ENCODE assay signal across 1 cellular context in genomic region chr19:46202426-46202825, GRCh38.
TF ChIP-seq lines count a peak whose summit lies in the region.

No MANE protein-coding gene starts in this region.

TF ChIP-seq in HCT116, 20 proteins besides CTCF, POLR2A, EP300 and RAD21 (continued from another document):
- TF ChIP-seq, protein P1, sequence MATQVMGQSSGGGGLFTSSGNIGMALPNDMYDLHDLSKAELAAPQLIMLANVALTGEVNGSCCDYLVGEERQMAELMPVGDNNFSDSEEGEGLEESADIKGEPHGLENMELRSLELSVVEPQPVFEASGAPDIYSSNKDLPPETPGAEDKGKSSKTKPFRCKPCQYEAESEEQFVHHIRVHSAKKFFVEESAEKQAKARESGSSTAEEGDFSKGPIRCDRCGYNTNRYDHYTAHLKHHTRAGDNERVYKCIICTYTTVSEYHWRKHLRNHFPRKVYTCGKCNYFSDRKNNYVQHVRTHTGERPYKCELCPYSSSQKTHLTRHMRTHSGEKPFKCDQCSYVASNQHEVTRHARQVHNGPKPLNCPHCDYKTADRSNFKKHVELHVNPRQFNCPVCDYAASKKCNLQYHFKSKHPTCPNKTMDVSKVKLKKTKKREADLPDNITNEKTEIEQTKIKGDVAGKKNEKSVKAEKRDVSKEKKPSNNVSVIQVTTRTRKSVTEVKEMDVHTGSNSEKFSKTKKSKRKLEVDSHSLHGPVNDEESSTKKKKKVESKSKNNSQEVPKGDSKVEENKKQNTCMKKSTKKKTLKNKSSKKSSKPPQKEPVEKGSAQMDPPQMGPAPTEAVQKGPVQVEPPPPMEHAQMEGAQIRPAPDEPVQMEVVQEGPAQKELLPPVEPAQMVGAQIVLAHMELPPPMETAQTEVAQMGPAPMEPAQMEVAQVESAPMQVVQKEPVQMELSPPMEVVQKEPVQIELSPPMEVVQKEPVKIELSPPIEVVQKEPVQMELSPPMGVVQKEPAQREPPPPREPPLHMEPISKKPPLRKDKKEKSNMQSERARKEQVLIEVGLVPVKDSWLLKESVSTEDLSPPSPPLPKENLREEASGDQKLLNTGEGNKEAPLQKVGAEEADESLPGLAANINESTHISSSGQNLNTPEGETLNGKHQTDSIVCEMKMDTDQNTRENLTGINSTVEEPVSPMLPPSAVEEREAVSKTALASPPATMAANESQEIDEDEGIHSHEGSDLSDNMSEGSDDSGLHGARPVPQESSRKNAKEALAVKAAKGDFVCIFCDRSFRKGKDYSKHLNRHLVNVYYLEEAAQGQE (IDR thresholded peaks at IDR 0.05; ENCODE audit: low read depth): no peak
- TF ChIP-seq EZH2phosphoT487 (IDR thresholded peaks at IDR 0.05; ENCODE audit: borderline replicate concordance) (no peak), EZH2 (IDR thresholded peaks at IDR 0.05) (no peak), JUND (IDR thresholded peaks at IDR 0.05) (no peak), ZBTB33 (IDR thresholded peaks at IDR 0.05; ENCODE audit: extremely low read depth, insufficient replicate concordance, low read length) (no peak), CBX3 (IDR thresholded peaks at IDR 0.05; ENCODE audit: low read depth) (no peak)
- TF ChIP-seq, protein P2, sequence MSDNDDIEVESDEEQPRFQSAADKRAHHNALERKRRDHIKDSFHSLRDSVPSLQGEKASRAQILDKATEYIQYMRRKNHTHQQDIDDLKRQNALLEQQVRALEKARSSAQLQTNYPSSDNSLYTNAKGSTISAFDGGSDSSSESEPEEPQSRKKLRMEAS (IDR thresholded peaks at IDR 0.05): no peak
